10 cellular contexts compared by ENCODE assay signal in genomic region chr2:47346-48218, GRCh38. TPM values are rescaled to one million over a fixed set of nuclear protein-coding genes. Genes with fewer than 3 reads are reported as not detected.
A peak's percentile ranks its signal among the peaks of the same experiment; 100 is the strongest.
DNase-seq lines count a peak whose midpoint lies in the region; ATAC-seq, FAIRE-seq and TF ChIP-seq lines count a peak whose summit lies in the region.
"Had no signal": no experiment of that assay in that cellular context is flagged by ENCODE, and none has a peak within 500 bp of the region (broad histone marks: within the 10 kb centered on the region; RNA-seq: fewer than 3 reads in every experiment).

No MANE protein-coding gene starts in this region.

- H3K4me3 ChIP-seq in GM23338 (peak overlapping the region; percentile 68), iPS-18c (ENCODE audit: insufficient read depth, low read depth, low read length) (peak overlapping the region; percentile 49; the same call in 1 of the 2 replicates), rectal smooth muscle tissue (ENCODE audit: low read length) (peak overlapping the region; percentile 68)

- peaks cover 25% of the 10 kb centered on the region for H3K27me3 Mint-ChIP-seq in GM23338 (ENCODE audit: insufficient read depth, low read depth, poor library complexity)
- peaks cover 58% of the 10 kb centered on the region for H3K27me3 Mint-ChIP-seq in activated T-helper 2 cell treated with anti-CD3 and anti-CD28 coated beads, Interferon-gamma antibody, Interleukin-2, Interleukin-4, amounts not matched to agents 10 μg/mL and 5 μg/mL and 100 μg/mL, durations not matched to agents 14 hours and 24 hours and 36 hours (ENCODE audit: low read depth)

- H3K9me3 ChIP-seq in iPS-18c (ENCODE audit: control insufficient read depth, insufficient read depth, low read length), result peaks cover 2% of the 10 kb centered on the region

- no peak for TF ChIP-seq POLR2A in GM12892 (IDR thresholded peaks at IDR 0.05; ENCODE audit: low read depth, low read length)

- H4K20me1 ChIP-seq in GM23338 (replicated peaks; ENCODE audit: insufficient read depth), result peaks cover 10% of the 10 kb centered on the region

- no peak for FAIRE-seq in GM12892 (lab: Jason Lieb, UNC)
- FAIRE-seq: colon had no signal

- intact Hi-C loops in activated T-helper 2 cell treated with anti-CD3 and anti-CD28 coated beads, Interferon-gamma antibody, Interleukin-2, Interleukin-4, amounts not matched to agents 10 μg/mL and 5 μg/mL and 100 μg/mL, durations not matched to agents 14 hours and 24 hours and 36 hours (cut with micrococcal nuclease), result no loop called here
- intact Hi-C loops in sciatic nerve (cut with DNase I), result no loop called here

- peak; percentile 32 for DNase-seq in GM23338 (ENCODE audit: low spot score)
- DNase-seq in activated T-helper 2 cell treated with anti-CD3 and anti-CD28 coated beads, Interferon-gamma antibody, Interleukin-2, Interleukin-4, amounts not matched to agents 10 μg/mL and 5 μg/mL and 100 μg/mL, durations not matched to agents 14 hours and 24 hours and 36 hours (ENCODE audit: low spot score), result no peak
- no peak for DNase-seq in GM12892 (ENCODE audit: insufficient read length)
- no peak for DNase-seq in sciatic nerve (ENCODE audit: low spot score)
- DNase-seq in nucleus accumbens (lab: John Stamatoyannopoulos, UW), result no peak
- DNase-seq: NCI-H2171 had no signal

- H3K36me3 ChIP-seq in GM23338 (ENCODE audit: insufficient read depth) (no peaks in the 10 kb centered on the region), rectal smooth muscle tissue (ENCODE audit: control insufficient read depth, insufficient read depth, low read length) (no peaks in the 10 kb centered on the region)

- no peaks in the 10 kb centered on the region for H3K9me2 ChIP-seq in GM23338 (ENCODE audit: insufficient read depth)

- H3K4me1 Mint-ChIP-seq in GM23338, result peaks cover 36% of the 10 kb centered on the region
- H3K4me1 Mint-ChIP-seq in activated T-helper 2 cell treated with anti-CD3 and anti-CD28 coated beads, Interferon-gamma antibody, Interleukin-2, Interleukin-4, amounts not matched to agents 10 μg/mL and 5 μg/mL and 100 μg/mL, durations not matched to agents 14 hours and 24 hours and 36 hours (ENCODE audit: low read depth), result peaks cover 27% of the 10 kb centered on the region

- H3K9me3 Mint-ChIP-seq in GM23338, result no peaks in the 10 kb centered on the region
- H3K9me3 Mint-ChIP-seq in activated T-helper 2 cell treated with anti-CD3 and anti-CD28 coated beads, Interferon-gamma antibody, Interleukin-2, Interleukin-4, amounts not matched to agents 10 μg/mL and 5 μg/mL and 100 μg/mL, durations not matched to agents 14 hours and 24 hours and 36 hours, result no peaks in the 10 kb centered on the region

- H3K27ac ChIP-seq in GM23338 (ENCODE audit: low read depth) (peak overlapping the region; percentile 74), rectal smooth muscle tissue (ENCODE audit: low read depth, low read length) (no peak overlapping the region)

- H3K4me3 Mint-ChIP-seq in GM23338, result peak overlapping the region; percentile 84
- peak overlapping the region; percentile 82 for H3K4me3 Mint-ChIP-seq in activated T-helper 2 cell treated with anti-CD3 and anti-CD28 coated beads, Interferon-gamma antibody, Interleukin-2, Interleukin-4, amounts not matched to agents 10 μg/mL and 5 μg/mL and 100 μg/mL, durations not matched to agents 14 hours and 24 hours and 36 hours (ENCODE audit: low read depth)

- peak overlapping the region; percentile 86 for H3K4me2 ChIP-seq in GM23338

- TF ChIP-seq CTCF in GM23338 (conservative IDR thresholded peaks at IDR 0.05; ENCODE audit: low read depth in 2 of 2), result no peak

- ATAC-seq in GM23338 (0 out of 3 replicates have a peak, but pooled peaks have one; percentile 1), sciatic nerve (no peak), HG03045 (IDR thresholded peaks at IDR 0.05; ENCODE audit: unreplicated experiment) (no peak)

- H2AFZ ChIP-seq in GM23338, result peak overlapping the region; percentile 85

- H3K79me2 ChIP-seq in GM23338 (replicated peaks; ENCODE audit: insufficient read depth), result peaks cover 25% of the 10 kb centered on the region

- no peak overlapping the region for H3K9ac ChIP-seq in rectal smooth muscle tissue (ENCODE audit: low read length)

- peaks cover 15% of the 10 kb centered on the region for H3K36me3 Mint-ChIP-seq in GM23338 (ENCODE audit: low read depth)
- peaks cover 14% of the 10 kb centered on the region for H3K36me3 Mint-ChIP-seq in activated T-helper 2 cell treated with anti-CD3 and anti-CD28 coated beads, Interferon-gamma antibody, Interleukin-2, Interleukin-4, amounts not matched to agents 10 μg/mL and 5 μg/mL and 100 μg/mL, durations not matched to agents 14 hours and 24 hours and 36 hours (ENCODE audit: low read depth)

- H3K27ac Mint-ChIP-seq in GM23338, result no peak overlapping the region
- no peak overlapping the region for H3K27ac Mint-ChIP-seq in activated T-helper 2 cell treated with anti-CD3 and anti-CD28 coated beads, Interferon-gamma antibody, Interleukin-2, Interleukin-4, amounts not matched to agents 10 μg/mL and 5 μg/mL and 100 μg/mL, durations not matched to agents 14 hours and 24 hours and 36 hours

- peaks cover 28% of the 10 kb centered on the region for H3K27me3 ChIP-seq in GM23338 (ENCODE audit: insufficient read depth)
- no peaks in the 10 kb centered on the region for H3K27me3 ChIP-seq in rectal smooth muscle tissue (ENCODE audit: control insufficient read depth, insufficient read depth, low read length)

- H3F3A ChIP-seq in GM23338 (replicated peaks; ENCODE audit: low read depth), result peaks cover 7% of the 10 kb centered on the region

- H3K4me1 ChIP-seq in GM23338 (ENCODE audit: insufficient read depth), result peaks cover 29% of the 10 kb centered on the region
- no peaks in the 10 kb centered on the region for H3K4me1 ChIP-seq in rectal smooth muscle tissue (ENCODE audit: control insufficient read depth, insufficient read depth, low read length)

TF ChIP-seq in GM23338, 12 proteins besides CTCF, POLR2A, EP300 and RAD21 (continues in another document):
- TF ChIP-seq ZNF114 (CRISPR knock-in tag; IDR thresholded peaks at IDR 0.05), result no peak
- TF ChIP-seq JUNB (IDR thresholded peaks at IDR 0.05; ENCODE audit: unreplicated experiment), result no peak
- TF ChIP-seq EZH2 (IDR thresholded peaks at IDR 0.05; ENCODE audit: low read depth, unreplicated experiment), result no peak
- TF ChIP-seq POLR2AphosphoS5 (IDR thresholded peaks at IDR 0.05; ENCODE audit: low read depth), result no peak
- TF ChIP-seq CREB1 (CRISPR knock-in tag; IDR thresholded peaks at IDR 0.05; ENCODE audit: low read depth), result no peak
- no peak for TF ChIP-seq NANOG (IDR thresholded peaks at IDR 0.05; ENCODE audit: borderline replicate concordance)

RNA-seq across cellular contexts. Expression of gene FAM110C, which starts 1.3 kb away (rescaled TPM):
- total RNA-seq in GM23338 (2014; rRNA removed; shearing (Covaris generic)), result 20.9 and 24.8 TPM in 2 replicates
- 7.9 and 9.7 TPM in 2 replicates for polyA plus RNA-seq in GM23338 (2016; fragmentation: Nextera tagmentation; extraction: Ambion mirVana)
- total RNA-seq in activated T-helper 2 cell treated with anti-CD3 and anti-CD28 coated beads, Interferon-gamma antibody, Interleukin-2, Interleukin-4, amounts not matched to agents 10 μg/mL and 5 μg/mL and 100 μg/mL, durations not matched to agents 14 hours and 24 hours and 36 hours, result 5.3 and 5.7 TPM in 2 replicates
- not detected for polyA plus RNA-seq in GM12892 (2012; ENCODE audit: missing spikeins)
- total RNA-seq in sciatic nerve, result 0.58 TPM
